30 cellular contexts compared by ENCODE assay signal in the genomic region with DNA sequence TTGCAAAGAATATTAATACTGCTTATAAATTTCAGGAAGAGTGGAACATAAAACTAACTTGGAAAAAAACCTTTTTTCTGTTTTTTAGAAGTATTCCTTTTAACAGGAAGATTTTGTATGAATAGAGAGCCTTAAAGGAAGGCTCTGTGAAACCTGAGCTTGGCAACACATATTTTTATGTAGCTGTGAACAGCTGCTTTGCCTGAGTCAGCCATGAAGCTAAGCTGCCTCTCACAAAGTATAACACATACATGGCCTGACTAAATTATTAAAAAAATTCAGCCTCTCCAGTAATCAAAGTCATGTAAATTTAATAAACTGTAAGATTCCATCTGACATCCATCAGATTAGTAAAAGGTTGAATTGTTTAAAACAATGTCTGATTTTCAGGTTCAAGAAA.
"Had no signal": no experiment of that assay in that cellular context is flagged by ENCODE, and none has a peak within 500 bp of the region (broad histone marks: within the 10 kb centered on the region; RNA-seq: fewer than 3 reads in every experiment).

No MANE protein-coding gene starts in this region.

- H3K27me3 ChIP-seq: adrenal gland, body of pancreas, esophagus squamous epithelium, gastroesophageal sphincter had no signal

- H3K27ac ChIP-seq: adrenal gland, body of pancreas, esophagus squamous epithelium, gastroesophageal sphincter, WERI-Rb-1 had no signal

- H3K4me3 ChIP-seq: adrenal gland, body of pancreas, esophagus squamous epithelium, gastroesophageal sphincter had no signal

- H3K4me1 ChIP-seq: adrenal gland, body of pancreas, esophagus squamous epithelium, gastroesophageal sphincter had no signal

- DNase-seq: activated B cell treated with CpG ODN at 0.5 μM for 24 hours; activated CD4-positive, alpha-beta T cell treated with anti-CD3 and anti-CD28 coated beads for 48 hours; activated CD4-positive, alpha-beta T cell treated with anti-CD3 and anti-CD28 coated beads, Interleukin-2, amount 50 U/mL, for 1 hour; activated CD4-positive, alpha-beta T cell treated with anti-CD3 and anti-CD28 coated beads, Interleukin-2, amount 50 U/mL, for 48 hours; activated CD8-positive, alpha-beta memory T cell treated with anti-CD3 and anti-CD28 coated beads for 24 hours; activated CD8-positive, alpha-beta T cell treated with anti-CD3 and anti-CD28 coated beads for 36 hours; activated effector memory CD4-positive, alpha-beta T cell treated with Interleukin-2 at 50 U/mL for 16 hours; activated gamma-delta T cell treated with Interleukin-2 at 50 U/mL for 16 hours; activated naive CD4-positive, alpha-beta T cell treated with anti-CD3 and anti-CD28 coated beads, Interleukin-2, amount 50 U/mL, for 16 hours; activated naive CD4-positive, alpha-beta T cell treated with Interleukin-2 at 50 U/mL for 16 hours; activated T-cell treated with anti-CD3 and anti-CD28 coated beads, Interleukin-2, amount 50 U/mL, for 4 hours; adrenal gland; amygdala; aorta; body of pancreas; caudate nucleus; cortex of kidney; dermis blood vessel endothelial cell; effector CD4-positive, alpha-beta T cell; effector memory CD8-positive, alpha-beta T cell; erythroblast; esophagus squamous epithelium; foreskin melanocyte; T-helper 1 cell; T-helper 17 cell; T1000; WERI-Rb-1 had no signal

- H3K9me3 ChIP-seq: body of pancreas, esophagus squamous epithelium, gastroesophageal sphincter had no signal

- H3K36me3 ChIP-seq: adrenal gland, esophagus squamous epithelium, gastroesophageal sphincter, WERI-Rb-1 had no signal

- ATAC-seq: activated CD4-positive, CD25-positive, alpha-beta regulatory T cell treated with anti-CD3 and anti-CD28 coated beads, Interleukin-2, amount 50 U/mL, for 24 hours; activated CD8-positive, alpha-beta T cell treated with anti-CD3 and anti-CD28 coated beads for 36 hours; activated T-cell treated with anti-CD3 and anti-CD28 coated beads, Interleukin-2, amount 50 U/mL, for 4 hours; activated T-helper 17 cell treated with anti-CD3 and anti-CD28 coated beads, Interleukin-2, amount 50 U/mL, for 72 hours; body of pancreas; effector memory CD8-positive, alpha-beta T cell; gastroesophageal sphincter; T-helper 17 cell had no signal
